ENCODE assay signal across 9 cellular contexts in the genomic region with DNA sequence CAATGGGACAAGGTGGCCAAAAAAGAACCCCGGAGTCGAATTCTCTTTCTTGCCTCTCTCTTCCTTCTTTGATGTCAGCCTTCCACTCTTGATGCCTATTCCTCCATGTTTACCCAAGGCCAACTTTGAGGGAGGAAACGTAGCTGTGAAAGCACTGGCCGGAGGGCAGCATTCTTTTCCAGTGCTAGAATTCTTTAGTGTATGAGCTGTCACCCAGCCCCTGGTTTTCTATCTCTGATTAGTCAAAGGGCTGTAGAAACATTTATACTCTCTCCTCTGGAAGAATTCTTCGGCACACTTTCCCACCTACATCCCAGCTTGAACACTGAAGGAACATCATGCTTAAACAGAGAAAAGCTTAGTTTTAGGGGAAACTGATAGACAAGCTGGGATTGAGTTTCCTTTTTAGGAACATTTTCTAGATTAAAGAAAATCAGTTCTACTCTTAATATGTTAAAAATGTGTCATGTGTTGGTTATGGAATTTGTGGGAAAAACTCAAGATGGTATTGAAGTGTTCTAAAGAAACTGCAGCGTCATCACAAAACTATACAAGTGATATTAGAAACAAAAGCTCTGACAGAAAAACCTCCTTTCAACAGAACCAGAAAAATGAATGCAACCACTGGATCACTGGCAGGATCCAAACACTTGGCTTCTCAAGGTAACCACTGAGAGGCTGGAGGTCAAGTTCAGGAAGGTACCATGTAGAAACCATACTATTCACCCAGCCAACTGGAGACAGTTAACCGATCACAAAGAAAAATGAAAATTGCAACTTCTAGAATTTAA. TPM values are rescaled to one million over a fixed set of nuclear protein-coding genes. Genes with fewer than 3 reads are reported as not detected.
DNase-seq lines count a peak whose midpoint lies in the region; ATAC-seq, FAIRE-seq and TF ChIP-seq lines count a peak whose summit lies in the region.
"Had no signal": no experiment of that assay in that cellular context is flagged by ENCODE, and none has a peak within 500 bp of the region (broad histone marks: within the 10 kb centered on the region; RNA-seq: fewer than 3 reads in every experiment).

No MANE protein-coding gene starts in this region.

- H3K9ac ChIP-seq in HUES64 (ENCODE audit: low read depth, low read length), result peak overlapping the region; percentile 48; the same call in 1 of the 2 replicates

- H3K27me3 ChIP-seq in HUES64 (ENCODE audit: insufficient read depth, low read length) (no peaks in the 10 kb centered on the region), bronchial epithelial cell (ENCODE audit: control insufficient read depth, insufficient read depth, low read length) (no peaks in the 10 kb centered on the region), upper lobe of right lung (no peaks in the 10 kb centered on the region)

- H3K36me3 ChIP-seq in HUES64 (ENCODE audit: insufficient read depth, low read length) (no peaks in the 10 kb centered on the region), bronchial epithelial cell (ENCODE audit: control insufficient read depth, insufficient read depth, low read length) (no peaks in the 10 kb centered on the region), upper lobe of right lung (no peaks in the 10 kb centered on the region)

- H3K27ac ChIP-seq in HUES64 (ENCODE audit: low read depth, low read length) (peak overlapping the region; percentile 88), upper lobe of right lung (peak overlapping the region; percentile 52), caudate nucleus (ENCODE audit: low read depth, low read length) (no peak overlapping the region)

- peak overlapping the region; percentile 38; the same call in 1 of the 2 replicates for H3K4me3 ChIP-seq in HUES64 (ENCODE audit: low read length)
- no peak overlapping the region for H3K4me3 ChIP-seq in bronchial epithelial cell (ENCODE audit: low read depth, low read length)
- no peak overlapping the region for H3K4me3 ChIP-seq in upper lobe of right lung

- FAIRE-seq in bronchial epithelial cell (lab: Jason Lieb, UNC), result no peak

- ATAC-seq in left lobe of liver (peak; percentile 69), upper lobe of right lung (peak; percentile 67)

- intact Hi-C loops in upper lobe of right lung (cut with DNase I), result no loop called here

- peaks cover 50% of the 10 kb centered on the region for H3K4me1 ChIP-seq in HUES64 (ENCODE audit: insufficient read depth, low read length)
- peaks cover 24% of the 10 kb centered on the region for H3K4me1 ChIP-seq in upper lobe of right lung

- H3K9me3 ChIP-seq in HUES64 (ENCODE audit: insufficient read depth, low read depth, low read length) (no peaks in the 10 kb centered on the region), upper lobe of right lung (no peaks in the 10 kb centered on the region)

- peak; percentile 93 for DNase-seq in bronchial epithelial cell (ENCODE audit: low read depth)
- DNase-seq in left lobe of liver (ENCODE audit: low spot score), result no peak
- DNase-seq in upper lobe of right lung, result no peak
- no peak for DNase-seq in caudate nucleus (lab: John Stamatoyannopoulos, UW)
- no peak for DNase-seq in NCI-H526 (lab: John Stamatoyannopoulos, UW)
- no peak for DNase-seq in stimulated activated CD4-positive, alpha-beta T cell treated with anti-CD3 and anti-CD28 coated beads, Interleukin-15, amount 100 ng/mL, for 24 hours
- DNase-seq: activated CD4-positive, alpha-beta memory T cell treated with anti-CD3 and anti-CD28 coated beads, Interleukin-2, amount 10 ng/mL, durations not matched to agents 7 days and 5 days; NCI-H1417 treated with DMSO at 0.1 percent for 48 hours had no signal

- WGBS in HUES64, result 49% methylated on average over 7 of the region's 7 CpGs

- TF ChIP-seq CTCF in bronchial epithelial cell (IDR thresholded peaks at IDR 0.05; ENCODE audit: insufficient read depth, low read length, severe bottlenecking), result no peak
- no peak for TF ChIP-seq CTCF in upper lobe of right lung (IDR thresholded peaks at IDR 0.05)

RNA-seq across cellular contexts. Expression of a gene that starts 20.7 kb away (rescaled TPM):
- polyA plus RNA-seq in HUES64 (2013, experiment 1 of 2), result 19.5 TPM
- polyA plus RNA-seq in HUES64 (2013, experiment 2 of 2), result 25.1 TPM
- 38.4 and 101 TPM in 2 replicates for total RNA-seq in bronchial epithelial cell
- total RNA-seq in left lobe of liver, result 29.2 TPM
- total RNA-seq in upper lobe of right lung, result 316 TPM
